8 cellular contexts compared by ENCODE assay signal in genomic region chr1:167630568-167631385, GRCh38. TPM values are rescaled to one million over a fixed set of nuclear protein-coding genes. Genes with fewer than 3 reads are reported as not detected.
DNase-seq lines count a peak whose midpoint lies in the region; ATAC-seq, FAIRE-seq and TF ChIP-seq lines count a peak whose summit lies in the region.

No MANE protein-coding gene starts in this region.

- H3K36me3 ChIP-seq in mucosa of rectum (ENCODE audit: control insufficient read depth in 2 of 2, insufficient read depth in 2 of 2, low read length in 2 of 2) = no peaks in the 10 kb centered on the region
- H3K36me3 ChIP-seq in uterus = no peaks in the 10 kb centered on the region

- POLR2A ChIA-PET in HEK293T (lab: Yijun Ruan, JAX) = no interaction called here

- peak overlapping the region; percentile 65 for H3K27ac ChIP-seq in cingulate gyrus (ENCODE audit: low read depth, low read length)
- H3K27ac ChIP-seq in mucosa of rectum (ENCODE audit: low read depth in 2 of 2, low read length in 2 of 2) = peak overlapping the region; percentile 91 to 92
- peak overlapping the region; percentile 65 to 70 for H3K27ac ChIP-seq in uterus

- intact Hi-C loops in uterus (cut with DNase I; ENCODE audit: low total_unique reads) = no loop called here

- H3K4me1 ChIP-seq in mucosa of rectum (ENCODE audit: control insufficient read depth in 2 of 2, insufficient read depth in 2 of 2, low read length in 2 of 2) (peaks cover 10 to 24% of the 10 kb centered on the region in 2 donors), uterus (no peaks in the 10 kb centered on the region)

- H3K4me3 ChIP-seq in mucosa of rectum (ENCODE audit: low read length in 2 of 2) = peak overlapping the region; percentile 71 to 80
- peak overlapping the region; percentile 41 to 53 for H3K4me3 ChIP-seq in uterus

- ATAC-seq in GM18867 (IDR thresholded peaks at IDR 0.05; ENCODE audit: unreplicated experiment) = peak; percentile 32
- ATAC-seq in HG02678 (IDR thresholded peaks at IDR 0.05; ENCODE audit: unreplicated experiment) = no peak

- FAIRE-seq in RCC 7860 (lab: Jason Lieb, UNC) = no peak

- no peak for TF ChIP-seq POLR2A in uterus (IDR thresholded peaks at IDR 0.05)

- DNase-seq in NOMO-1 treated with DMSO at 0.1 percent for 48 hours (lab: John Stamatoyannopoulos, UW; ENCODE audit: unreplicated experiment) (peak; percentile 56), uterus (no peak), HEK293T (ENCODE audit: extremely low spot score) (no peak), RCC 7860 (ENCODE audit: low spot score) (no peak)

- no peak for TF ChIP-seq CTCF in uterus (IDR thresholded peaks at IDR 0.05)

- peak overlapping the region; percentile 81 for H3K9ac ChIP-seq in mucosa of rectum (ENCODE audit: low read depth in 1 of 2, low read length in 2 of 2)

- CTCF ChIA-PET in HEK293T (lab: Yijun Ruan, JAX) = no interaction called here

- no peaks in the 10 kb centered on the region for H3K9me3 ChIP-seq in mucosa of rectum (ENCODE audit: control insufficient read depth in 2 of 2, low read length in 2 of 2)
- no peaks in the 10 kb centered on the region for H3K9me3 ChIP-seq in uterus

- peaks cover 0 to 4% of the 10 kb centered on the region in 2 donors for H3K27me3 ChIP-seq in mucosa of rectum (ENCODE audit: control insufficient read depth in 2 of 2, insufficient read depth in 2 of 2, low read length in 2 of 2)
- no peaks in the 10 kb centered on the region for H3K27me3 ChIP-seq in uterus

TF ChIP-seq in HEK293T, 16 proteins besides CTCF, POLR2A, EP300 and RAD21:
- TF ChIP-seq SP1 (IDR thresholded peaks at IDR 0.05) (no peak), NFRKB (IDR thresholded peaks at IDR 0.05) (no peak), L3MBTL2 (conservative IDR thresholded peaks at IDR 0.05) (no peak), FOXA1 (IDR thresholded peaks at IDR 0.05) (no peak), LEF1 (IDR thresholded peaks at IDR 0.05; ENCODE audit: borderline replicate concordance) (no peak), CTBP1 (IDR thresholded peaks at IDR 0.05; ENCODE audit: borderline replicate concordance) (no peak)

RNA-seq across cellular contexts. Expression of gene RCSD1, which starts 0.7 kb away (rescaled TPM):
- 10 to 100 TPM in 2 of 4 donors, 1 to 10 TPM in 2; 1.8 to 21.3 (median 12.5) TPM for total RNA-seq in uterus
